In genomic region chr10:125159932-125160855, GRCh38 we compare ENCODE assay signal across 8 cellular contexts. TPM values are rescaled to one million over a fixed set of nuclear protein-coding genes. Genes with fewer than 3 reads are reported as not detected.
DNase-seq lines count a peak whose midpoint lies in the region; ATAC-seq, FAIRE-seq and TF ChIP-seq lines count a peak whose summit lies in the region.

TSS of gene CTBP2 (minus strand) at chr10:125160563.

- WGBS in esophagus squamous epithelium, 2 donors, result 0% methylated on average over 11 of the region's 103 CpGs; no CpG with 5 or more reads in 1 of the 2 donors

- no peaks in the 10 kb centered on the region for H3K9me3 Mint-ChIP-seq in CD4-positive, alpha-beta T cell

- peak within 1 kb of the TSS; percentile 72 to 97 (median 86) for H3K4me3 ChIP-seq in esophagus squamous epithelium
- peak within 1 kb of the TSS; percentile 72 to 78 for H3K4me3 ChIP-seq in mucosa of rectum (ENCODE audit: low read length in 2 of 2)

- no peak for ATAC-seq in CD4-positive, alpha-beta T cell (ENCODE audit: poor library complexity)

- CTCF ChIA-PET in CD4-positive, alpha-beta T cell (lab: Charles Lee), result no interaction called here

- no peak within 1 kb of the TSS for H3K27ac ChIP-seq in CD4-positive, alpha-beta T cell (ENCODE audit: low read depth, low read length)
- H3K27ac ChIP-seq in esophagus squamous epithelium, result peak within 1 kb of the TSS; percentile 97 to 99 (median 98)
- H3K27ac ChIP-seq in mucosa of rectum (ENCODE audit: low read depth in 2 of 2, low read length in 2 of 2), result peak within 1 kb of the TSS; percentile 92 to 97

- H3K4me1 Mint-ChIP-seq in CD4-positive, alpha-beta T cell (ENCODE audit: low read depth), result peaks cover 6% of the 10 kb centered on the region

- TF ChIP-seq POLR2A in esophagus squamous epithelium (IDR thresholded peaks at IDR 0.05), result peak in 1 of 4 donors; percentile 21

- peaks cover 51% of the 10 kb centered on the region for H3K27me3 Mint-ChIP-seq in CD4-positive, alpha-beta T cell

- H3K36me3 Mint-ChIP-seq in CD4-positive, alpha-beta T cell (ENCODE audit: low read depth), result no peaks in the 10 kb centered on the region

- H3K27ac Mint-ChIP-seq in CD4-positive, alpha-beta T cell, result no peak within 1 kb of the TSS

- H3K36me3 ChIP-seq in esophagus squamous epithelium (no peaks in the 10 kb centered on the region), mucosa of rectum (ENCODE audit: control insufficient read depth in 2 of 2, insufficient read depth in 2 of 2, low read length in 2 of 2) (no peaks in the 10 kb centered on the region)

- H3K4me1 ChIP-seq in esophagus squamous epithelium (peaks cover 13 to 54% (median 21%) of the 10 kb centered on the region in 3 donors), mucosa of rectum (ENCODE audit: control insufficient read depth in 2 of 2, insufficient read depth in 2 of 2, low read length in 2 of 2) (peaks cover 13 to 22% of the 10 kb centered on the region in 2 donors)

- peak within 1 kb of the TSS; percentile 60 to 81 for H3K9ac ChIP-seq in mucosa of rectum (ENCODE audit: low read depth in 1 of 2, low read length in 2 of 2)

- H3K4me3 Mint-ChIP-seq in CD4-positive, alpha-beta T cell, result peak within 1 kb of the TSS; percentile 58

- peak in 1 of 10 experiments; percentile 29 for DNase-seq in CD4-positive, alpha-beta T cell
- peak; percentile 59 for DNase-seq in HT-29 (ENCODE audit: low spot score)
- DNase-seq in UCSD-AML1 (lab: John Stamatoyannopoulos, UW; ENCODE audit: unreplicated experiment), result peak; percentile 58
- no peak for DNase-seq in esophagus squamous epithelium (lab: John Stamatoyannopoulos, UW)
- peak; percentile 66 for DNase-seq in urothelium cell line (ENCODE audit: low spot score)
- DNase-seq in RPMI8226, result no peak
- no peak for DNase-seq in activated CD4-positive, alpha-beta T cell treated with anti-CD3 and anti-CD28 coated beads, Interleukin-2, amount 50 U/mL, for 48 hours

- no peak for TF ChIP-seq CTCF in CD4-positive, alpha-beta T cell (IDR thresholded peaks at IDR 0.05)
- TF ChIP-seq CTCF in esophagus squamous epithelium (IDR thresholded peaks at IDR 0.05), result no peak

- H3K27me3 ChIP-seq in CD4-positive, alpha-beta T cell (ENCODE audit: control insufficient read depth, insufficient read depth, low read length), result peaks cover 58% of the 10 kb centered on the region
- H3K27me3 ChIP-seq in esophagus squamous epithelium (no peaks in the 10 kb centered on the region), mucosa of rectum (ENCODE audit: control insufficient read depth in 2 of 2, insufficient read depth in 2 of 2, low read length in 2 of 2) (no peaks in the 10 kb centered on the region)

- H3K9me3 ChIP-seq in CD4-positive, alpha-beta T cell (ENCODE audit: control insufficient read depth, low read length), result no peaks in the 10 kb centered on the region
- H3K9me3 ChIP-seq in esophagus squamous epithelium, result no peaks in the 10 kb centered on the region
- no peaks in the 10 kb centered on the region for H3K9me3 ChIP-seq in mucosa of rectum (ENCODE audit: control insufficient read depth in 2 of 2, low read length in 2 of 2)

- no peak for FAIRE-seq in urothelium cell line (lab: Jason Lieb, UNC)

- POLR2A ChIA-PET in CD4-positive, alpha-beta T cell (lab: Charles Lee), result no interaction called here

- intact Hi-C loops in CD4-positive, alpha-beta T cell (cut with DNase I, micrococcal nuclease), result no loop called here
- intact Hi-C loops in esophagus squamous epithelium (cut with DNase I), result loop anchor here (10.0 kb wide), 1 partner anchor 95 kb away; no protein-coding TSS in a partner anchor

RNA-seq across cellular contexts. Expression of gene CTBP2, which starts in this region (rescaled TPM):
- under 1 TPM in 1 of 2 experiments, not detected in 1; 0.17 TPM for total RNA-seq in CD4-positive, alpha-beta T cell
- 171 and 207 TPM in 2 replicates for total RNA-seq in HT-29 (2014; rRNA removed; shearing (Covaris generic))
- 10 to 100 TPM; 41.8 to 55.9 (median 47.1) TPM for total RNA-seq in esophagus squamous epithelium

Comparison
In these comparisons a context has a peak if more than half of its experiments do, and no peak if none do; other contexts are left out.
1. RNA of gene CTBP2 (total RNA-seq): 171 to 207 TPM in HT-29 and 41.8 to 55.9 TPM in esophagus squamous epithelium; 0.17 TPM in CD4-positive, alpha-beta T cell; every median in the first group is over 10 times any median in the second.
2. DNase-seq: peak in HT-29 (single experiment), UCSD-AML1 (single experiment) and urothelium cell line (single experiment); none in esophagus squamous epithelium (single experiment), RPMI8226 (single experiment) and activated CD4-positive, alpha-beta T cell treated with anti-CD3 and anti-CD28 coated beads, Interleukin-2, amount 50 U/mL, for 48 hours (0 of 2).